19 cellular contexts compared by ENCODE assay signal in genomic region chr5:38292228-38292627, GRCh38. TPM values are rescaled to one million over a fixed set of nuclear protein-coding genes. Genes with fewer than 3 reads are reported as not detected.
"Had no signal": no experiment of that assay in that cellular context is flagged by ENCODE, and none has a peak within 500 bp of the region (broad histone marks: within the 10 kb centered on the region; RNA-seq: fewer than 3 reads in every experiment).

No MANE protein-coding gene starts in this region.

- H3K4me1 Mint-ChIP-seq: naive thymus-derived CD4-positive, alpha-beta T cell; neural progenitor cell had no signal

- H3K4me3 Mint-ChIP-seq: naive thymus-derived CD4-positive, alpha-beta T cell; neural progenitor cell; type B pancreatic cell had no signal

- H3K27ac ChIP-seq: epithelial cell of prostate, foreskin keratinocyte, heart left ventricle, neural progenitor cell, ovary, right atrium auricular region, suprapubic skin, thyroid gland had no signal

- H3K9me3 ChIP-seq: heart left ventricle, ovary, right atrium auricular region, suprapubic skin, thyroid gland had no signal

- H3K9me3 Mint-ChIP-seq: neural progenitor cell, type B pancreatic cell had no signal

- H3K27me3 ChIP-seq: neural progenitor cell, ovary, right atrium auricular region, suprapubic skin, thyroid gland had no signal

- H3K36me3 ChIP-seq: heart left ventricle, neural progenitor cell, ovary, right atrium auricular region, suprapubic skin, thyroid gland had no signal

- H3K36me3 Mint-ChIP-seq: naive thymus-derived CD4-positive, alpha-beta T cell; neural progenitor cell; type B pancreatic cell had no signal

- DNase-seq: effector memory CD4-positive, alpha-beta T cell; heart left ventricle; hippocampal formation; kidney glomerular epithelial cell; mesendoderm; naive thymus-derived CD4-positive, alpha-beta T cell; nucleus accumbens; ovary; stimulated activated CD4-positive, alpha-beta T cell treated with anti-CD3 and anti-CD28 coated beads, Interleukin-2, amount 100 ng/mL, for 48 hours; stimulated activated naive CD8-positive, alpha-beta T cell treated with anti-CD3 and anti-CD28 coated beads, Interleukin-15, Interleukin-2, amounts not matched to agents 100 U/mL and 50 U/mL, for 24 hours; thyroid gland had no signal

- H3K4me3 ChIP-seq: heart left ventricle, neural progenitor cell, ovary, right atrium auricular region, smooth muscle cell, suprapubic skin, thyroid gland had no signal

- H3K4me1 ChIP-seq: foreskin keratinocyte, heart left ventricle, neural progenitor cell, right atrium auricular region, thyroid gland had no signal

- H3K27ac Mint-ChIP-seq: naive thymus-derived CD4-positive, alpha-beta T cell; neural progenitor cell; type B pancreatic cell had no signal

RNA-seq across cellular contexts. Expression of gene EGFLAM, which starts 33.9 kb away (rescaled TPM):
- total RNA-seq: mononuclear cell; naive thymus-derived CD4-positive, alpha-beta T cell had no signal
